Comparison of ENCODE assay signal across 23 cellular contexts in genomic region chr7:152891160-152891621, GRCh38.
"Had no signal": no experiment of that assay in that cellular context is flagged by ENCODE, and none has a peak within 500 bp of the region (broad histone marks: within the 10 kb centered on the region; RNA-seq: fewer than 3 reads in every experiment).

No MANE protein-coding gene starts in this region.

- ATAC-seq: gastroesophageal sphincter; left cardiac atrium; naive thymus-derived CD8-positive, alpha-beta T cell; T-helper 17 cell had no signal

- H3K27ac ChIP-seq: epithelial cell of prostate, gastroesophageal sphincter, neural progenitor cell, ovary, prostate gland, suprapubic skin, tibial nerve, vagina had no signal

- DNase-seq: activated CD4-positive, alpha-beta T cell treated with anti-CD3 and anti-CD28 coated beads for 4 hours; activated CD4-positive, alpha-beta T cell treated with anti-CD3 and anti-CD28 coated beads, Interleukin-2, amount 50 U/mL, for 48 hours; activated CD4-positive, CD25-positive, alpha-beta regulatory T cell; activated naive CD4-positive, alpha-beta T cell; activated T-cell treated with anti-CD3 and anti-CD28 coated beads, Interleukin-2, amount 50 U/mL, for 1 hour; amniotic stem cell; cortex of kidney; left cardiac atrium; mesenchymal stem cell; naive thymus-derived CD8-positive, alpha-beta T cell; ovary; stimulated activated CD4-positive, alpha-beta T cell treated with anti-CD3 and anti-CD28 coated beads, Interleukin-4, amount 100 ng/mL, for 1 hour; SW 1271; T-helper 17 cell had no signal

- H3K4me3 ChIP-seq: gastroesophageal sphincter, neural progenitor cell, ovary, prostate gland, suprapubic skin, tibial nerve, vagina had no signal

- H3K9me3 Mint-ChIP-seq: stimulated activated naive CD8-positive, alpha-beta T cell treated with anti-CD3 and anti-CD28 coated beads, Interleukin-15, Interleukin-2, amounts not matched to agents 100 ng/mL and 50 ng/mL, for 24 hours had no signal

- H3K9me3 ChIP-seq: ovary, prostate gland, suprapubic skin, vagina had no signal

- H3K27ac Mint-ChIP-seq: activated naive CD8-positive, alpha-beta T cell; neural progenitor cell; stimulated activated naive CD8-positive, alpha-beta T cell treated with anti-CD3 and anti-CD28 coated beads, Interleukin-15, Interleukin-2, amounts not matched to agents 100 ng/mL and 50 ng/mL, for 24 hours; T-helper 17 cell had no signal

- H3K36me3 ChIP-seq: gastroesophageal sphincter, neural progenitor cell, ovary, prostate gland, suprapubic skin, tibial nerve, vagina had no signal

- H3K27me3 ChIP-seq: neural progenitor cell, ovary, vagina had no signal

- H3K4me3 Mint-ChIP-seq: activated naive CD8-positive, alpha-beta T cell; naive thymus-derived CD8-positive, alpha-beta T cell; neural progenitor cell; stimulated activated naive CD8-positive, alpha-beta T cell treated with anti-CD3 and anti-CD28 coated beads, Interleukin-15, Interleukin-2, amounts not matched to agents 100 ng/mL and 50 ng/mL, for 24 hours; T-helper 17 cell had no signal

- H3K36me3 Mint-ChIP-seq: neural progenitor cell had no signal

- H3K4me1 Mint-ChIP-seq: neural progenitor cell, T-helper 17 cell had no signal

- H3K4me1 ChIP-seq: prostate gland, suprapubic skin, tibial nerve, vagina had no signal

- H3K27me3 Mint-ChIP-seq: activated naive CD8-positive, alpha-beta T cell had no signal
